10 cellular contexts compared by ENCODE assay signal in genomic region chr2:206212673-206213513, GRCh38. TPM values are rescaled to one million over a fixed set of nuclear protein-coding genes. Genes with fewer than 3 reads are reported as not detected.
A peak's percentile ranks its signal among the peaks of the same experiment; 100 is the strongest.
DNase-seq lines count a peak whose midpoint lies in the region; ATAC-seq and TF ChIP-seq lines count a peak whose summit lies in the region.
"Had no signal": no experiment of that assay in that cellular context is flagged by ENCODE, and none has a peak within 500 bp of the region (broad histone marks: within the 10 kb centered on the region; RNA-seq: fewer than 3 reads in every experiment).

No MANE protein-coding gene starts in this region.

- peak; percentile 32 for DNase-seq in Ammon's horn (ENCODE audit: low spot score)
- DNase-seq in M059J (ENCODE audit: low read depth), result peak; percentile 67
- no peak for DNase-seq in chondrocyte (ENCODE audit: low spot score)
- no peak for DNase-seq in stimulated activated naive CD8-positive, alpha-beta T cell treated with anti-CD3 and anti-CD28 coated beads, Interleukin-15, amount 100 ng/mL, for 72 hours
- DNase-seq in NOMO-1 (lab: John Stamatoyannopoulos, UW; ENCODE audit: unreplicated experiment in 2 of 2), result no peak
- DNase-seq: activated T-cell treated with anti-CD3 and anti-CD28 coated beads, Interleukin-2, amount 50 U/mL, for 24 hours; NK-92 treated with Interleukin-12 subunit alpha and Interleukin-12 subunit beta, amount 100 ng/mL, for 24 hours had no signal

- H3K4me3 Mint-ChIP-seq in chondrocyte (ENCODE audit: unreplicated experiment) (peak overlapping the region; percentile 66), nephron (peak overlapping the region; percentile 57 to 66 (median 64))
- no peak overlapping the region for H3K4me3 Mint-ChIP-seq in stimulated activated naive CD8-positive, alpha-beta T cell treated with anti-CD3 and anti-CD28 coated beads, Interleukin-15, amount 100 ng/mL, for 72 hours
- H3K4me3 Mint-ChIP-seq: activated T-cell treated with anti-CD3 and anti-CD28 coated beads, Interleukin-2, amount 50 U/mL, for 24 hours had no signal

- H3K36me3 Mint-ChIP-seq in chondrocyte (ENCODE audit: low read depth) (no peaks in the 10 kb centered on the region), nephron (ENCODE audit: low read depth) (no peaks in the 10 kb centered on the region)

- H3K4me1 Mint-ChIP-seq in chondrocyte (ENCODE audit: low read depth) (peaks cover 37% of the 10 kb centered on the region), nephron (peaks cover 23% of the 10 kb centered on the region)
- H3K4me1 Mint-ChIP-seq in stimulated activated naive CD8-positive, alpha-beta T cell treated with anti-CD3 and anti-CD28 coated beads, Interleukin-15, amount 100 ng/mL, for 72 hours, result no peaks in the 10 kb centered on the region

- H3K27me3 Mint-ChIP-seq in chondrocyte (ENCODE audit: low read depth), result no peaks in the 10 kb centered on the region
- H3K27me3 Mint-ChIP-seq in nephron (ENCODE audit: low read depth), result peaks cover 6% of the 10 kb centered on the region
- H3K27me3 Mint-ChIP-seq in stimulated activated naive CD8-positive, alpha-beta T cell treated with anti-CD3 and anti-CD28 coated beads, Interleukin-15, amount 100 ng/mL, for 72 hours, result peaks cover 40% of the 10 kb centered on the region

- ATAC-seq in GM18861 (IDR thresholded peaks at IDR 0.05; ENCODE audit: unreplicated experiment) (no peak), HG03025 (IDR thresholded peaks at IDR 0.05; ENCODE audit: low FRiP score, unreplicated experiment) (no peak)
- ATAC-seq in stimulated activated naive CD8-positive, alpha-beta T cell treated with anti-CD3 and anti-CD28 coated beads, Interleukin-15, amount 100 ng/mL, for 72 hours, result no peak

- TF ChIP-seq CTCF in chondrocyte (IDR thresholded peaks at IDR 0.05) (peak; percentile 48), nephron (IDR thresholded peaks at IDR 0.05; ENCODE audit: unreplicated experiment in 3 of 3) (no peak)

- H3K9me3 Mint-ChIP-seq in chondrocyte (ENCODE audit: low read depth) (no peaks in the 10 kb centered on the region), nephron (no peaks in the 10 kb centered on the region)
- H3K9me3 Mint-ChIP-seq in stimulated activated naive CD8-positive, alpha-beta T cell treated with anti-CD3 and anti-CD28 coated beads, Interleukin-15, amount 100 ng/mL, for 72 hours, result no peaks in the 10 kb centered on the region
- H3K9me3 Mint-ChIP-seq: activated T-cell treated with anti-CD3 and anti-CD28 coated beads, Interleukin-2, amount 50 U/mL, for 24 hours had no signal

- H3K27ac Mint-ChIP-seq in chondrocyte (ENCODE audit: unreplicated experiment) (peak overlapping the region; percentile 97), nephron (peak overlapping the region; percentile 25 to 48 (median 38))
- no peak overlapping the region for H3K27ac Mint-ChIP-seq in stimulated activated naive CD8-positive, alpha-beta T cell treated with anti-CD3 and anti-CD28 coated beads, Interleukin-15, amount 100 ng/mL, for 72 hours
- H3K27ac Mint-ChIP-seq: activated T-cell treated with anti-CD3 and anti-CD28 coated beads, Interleukin-2, amount 50 U/mL, for 24 hours had no signal

RNA-seq across cellular contexts. Expression of gene EEF1B2, which starts 53.2 kb away (rescaled TPM):
- total RNA-seq in M059J (2014; rRNA removed; shearing (Covaris generic)), result 180 and 188 TPM in 2 replicates
- total RNA-seq in chondrocyte, result 420 to 505 TPM (median 436 TPM) in 3 replicates

RNA-seq across cellular contexts. Expression of gene NDUFS1, which starts 53.6 kb away (rescaled TPM):
- total RNA-seq in M059J (2014; rRNA removed; shearing (Covaris generic)), result 125 and 127 TPM in 2 replicates
- total RNA-seq in chondrocyte, result 81.5 to 99.5 TPM (median 82.7 TPM) in 3 replicates

Comparison
In these comparisons a context has a peak if more than half of its experiments do, and no peak if none do; other contexts are left out.
1. DNase-seq: peak in Ammon's horn (single experiment) and M059J (single experiment); none in chondrocyte (single experiment), stimulated activated naive CD8-positive, alpha-beta T cell treated with anti-CD3 and anti-CD28 coated beads, Interleukin-15, amount 100 ng/mL, for 72 hours (0 of 2) and NOMO-1 (0 of 2).
2. H3K27ac Mint-ChIP-seq: peak in chondrocyte (single experiment) and nephron (3 of 3); none in stimulated activated naive CD8-positive, alpha-beta T cell treated with anti-CD3 and anti-CD28 coated beads, Interleukin-15, amount 100 ng/mL, for 72 hours (0 of 2).
3. H3K4me3 Mint-ChIP-seq: peak in chondrocyte (single experiment) and nephron (3 of 3); none in stimulated activated naive CD8-positive, alpha-beta T cell treated with anti-CD3 and anti-CD28 coated beads, Interleukin-15, amount 100 ng/mL, for 72 hours (0 of 2).